8 cellular contexts compared by ENCODE assay signal in the genomic region with DNA sequence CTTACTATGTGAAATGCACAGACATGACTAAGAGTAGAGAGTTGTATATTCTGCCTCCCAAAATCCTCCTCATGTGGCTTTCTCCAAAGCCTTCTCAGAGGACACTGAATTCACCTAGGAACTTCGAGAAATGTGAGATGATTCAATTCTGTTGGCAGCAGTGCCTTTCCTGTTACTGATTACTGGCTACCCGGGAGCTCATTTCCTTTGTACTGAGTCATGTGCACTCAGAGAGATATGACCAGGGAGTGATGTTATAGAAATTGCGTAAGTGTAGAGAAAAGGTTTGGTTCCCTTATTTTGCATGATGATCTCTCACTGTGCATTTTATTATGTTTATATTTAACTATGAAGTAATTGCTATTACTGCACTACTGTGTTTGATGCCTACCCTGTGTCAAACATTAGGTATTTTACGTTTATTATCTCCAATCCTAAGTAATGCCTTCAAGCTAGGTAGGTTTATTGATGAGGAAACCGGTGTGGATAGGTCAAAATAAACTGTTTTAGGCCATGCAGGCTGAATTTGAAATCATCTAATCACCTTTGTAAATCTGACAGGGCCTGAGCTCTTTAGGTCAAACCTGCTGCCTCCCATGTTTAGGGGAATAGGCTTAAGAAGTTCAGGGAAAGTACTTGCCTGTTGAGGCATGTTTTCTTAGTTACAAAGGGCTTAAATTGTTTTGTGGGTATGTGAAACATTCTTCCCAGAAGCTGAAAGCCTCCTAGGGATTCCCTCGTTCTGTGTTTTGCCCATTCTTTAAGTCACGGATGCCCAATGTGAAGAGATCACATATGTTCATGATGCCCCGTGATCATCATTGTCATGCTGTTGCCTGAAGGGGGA.
DNase-seq lines count a peak whose midpoint lies in the region; ATAC-seq and TF ChIP-seq lines count a peak whose summit lies in the region.

No MANE protein-coding gene starts in this region.

- H3K27ac Mint-ChIP-seq in progenitor cell of endocrine pancreas, result peak overlapping the region; percentile 29

- no peak overlapping the region for H3K4me3 Mint-ChIP-seq in progenitor cell of endocrine pancreas (ENCODE audit: low read depth)

- no peaks in the 10 kb centered on the region for H3K9me3 Mint-ChIP-seq in progenitor cell of endocrine pancreas (ENCODE audit: low read depth)

- no peak overlapping the region for H3K9ac ChIP-seq in SK-N-MC (ENCODE audit: insufficient read length)
- no peak overlapping the region for H3K9ac ChIP-seq in fibroblast of lung (ENCODE audit: insufficient read depth, low read length)

- H3K4me3 ChIP-seq in A673 (ENCODE audit: low read depth, low read length, poor library complexity, severe bottlenecking) (peak overlapping the region; percentile 8), SK-N-MC (peak overlapping the region; percentile 49), fibroblast of lung (replicated peaks in 1 of 4; ENCODE audit: control extremely low read depth in 1 of 4, insufficient read depth in 1 of 4, low read depth in 3 of 4, low read length in 4 of 4) (no peak overlapping the region)

- H3K79me2 ChIP-seq in fibroblast of lung (ENCODE audit: control insufficient read depth, insufficient read depth, low read length), result peaks cover 5% of the 10 kb centered on the region

- no peaks in the 10 kb centered on the region for H3K9me3 ChIP-seq in A673 (ENCODE audit: low read depth, low read length, poor library complexity, severe bottlenecking)
- H3K9me3 ChIP-seq in SK-N-MC (ENCODE audit: low read depth, low read length), result no peaks in the 10 kb centered on the region
- H3K9me3 ChIP-seq in fibroblast of lung (ENCODE audit: control insufficient read depth, insufficient read depth, low read depth, low read length), result no peaks in the 10 kb centered on the region

- H4K20me1 ChIP-seq in fibroblast of lung (ENCODE audit: control insufficient read depth, extremely low read depth, insufficient read depth, low read length), result no peaks in the 10 kb centered on the region

- CTCF ChIA-PET in A673 (lab: Charles Lee), result no interaction called here

- intact Hi-C loops in A673 (cut with micrococcal nuclease; ENCODE audit: unreplicated experiment), result loop anchor here (5.0 kb wide), 2 partner anchors 206 to 244 kb away; a partner anchor contains a TSS

- no peaks in the 10 kb centered on the region for H3K36me3 ChIP-seq in A673 (ENCODE audit: insufficient read depth, low read length, poor library complexity, severe bottlenecking)
- no peaks in the 10 kb centered on the region for H3K36me3 ChIP-seq in SK-N-MC (ENCODE audit: insufficient read depth, low read length)
- no peaks in the 10 kb centered on the region for H3K36me3 ChIP-seq in fibroblast of lung (ENCODE audit: control insufficient read depth, insufficient read depth, low read length)

- peak overlapping the region; percentile 69 for H3K4me2 ChIP-seq in fibroblast of lung (ENCODE audit: extremely low read depth, insufficient read depth, low read length)

- POLR2A ChIA-PET in A673 (lab: Charles Lee; ENCODE audit: low non-redundant PET), result interaction anchor here (0.6 kb wide), 1 partner anchor 15 kb away, joined by 4 read pairs; no protein-coding TSS in a partner anchor

- DNase-seq in A673 (ENCODE audit: low spot score) (peak; percentile 98), SK-N-MC (ENCODE audit: low read depth, low spot score) (peak; percentile 84), fibroblast of lung (ENCODE audit: low read depth in 2 of 2) (peak; percentile 96 to 99), progenitor cell of endocrine pancreas (ENCODE audit: low spot score, unreplicated experiment) (no peak), SK-N-DZ (ENCODE audit: low spot score) (no peak)
- no peak for DNase-seq in stimulated activated CD4-positive, alpha-beta T cell treated with anti-CD3 and anti-CD28 coated beads, Interleukin-4, amount 100 ng/mL, for 1 hour

- no TSS peak for BruUV-seq in A673 (replicated peaks; lab: Mats Ljungman, UMichigan)

- ATAC-seq in GM18870 (IDR thresholded peaks at IDR 0.05; ENCODE audit: unreplicated experiment), result peak; percentile 71
- ATAC-seq in HG03354 (IDR thresholded peaks at IDR 0.05; ENCODE audit: poor library complexity, severe bottlenecking, unreplicated experiment), result peak; percentile 92

- H3K27ac ChIP-seq in A673 (ENCODE audit: low read depth, low read length, poor library complexity, severe bottlenecking) (peak overlapping the region; percentile 86), SK-N-MC (peak overlapping the region; percentile 85), fibroblast of lung (ENCODE audit: insufficient read depth, low read length) (peak overlapping the region; percentile 71)

- H3K27me3 Mint-ChIP-seq in progenitor cell of endocrine pancreas, result no peaks in the 10 kb centered on the region

- H3K27me3 ChIP-seq in A673 (replicated peaks; ENCODE audit: insufficient read depth, low read depth, low read length, poor library complexity) (no peaks in the 10 kb centered on the region), fibroblast of lung (ENCODE audit: control insufficient read depth, insufficient read depth, low read length) (no peaks in the 10 kb centered on the region)

- peaks cover 48% of the 10 kb centered on the region for H3K4me1 Mint-ChIP-seq in progenitor cell of endocrine pancreas (ENCODE audit: low read depth)

- H3K4me1 ChIP-seq in A673 (ENCODE audit: insufficient read depth, low read length, poor library complexity, severe bottlenecking) (peaks cover 75% of the 10 kb centered on the region), fibroblast of lung (ENCODE audit: control insufficient read depth, extremely low read depth, insufficient read depth, low read length) (peaks cover 13% of the 10 kb centered on the region)

- no peak overlapping the region for H2AFZ ChIP-seq in fibroblast of lung (ENCODE audit: low read length)

- TF ChIP-seq CTCF in A673 (conservative IDR thresholded peaks at IDR 0.05; ENCODE audit: low read depth, low read length) (no peak), fibroblast of lung (conservative IDR thresholded peaks at IDR 0.05 in 1 of 2, IDR thresholded peaks at IDR 0.05 in 1 of 2; ENCODE audit: low read depth in 1 of 2, low read length in 2 of 2) (no peak), progenitor cell of endocrine pancreas (IDR thresholded peaks at IDR 0.05; ENCODE audit: unreplicated experiment) (no peak)

- no peaks in the 10 kb centered on the region for H3K36me3 Mint-ChIP-seq in progenitor cell of endocrine pancreas (ENCODE audit: insufficient read depth)

Comparison
In these comparisons a context has a peak if more than half of its experiments do, and no peak if none do; other contexts are left out.
1. DNase-seq: peak in A673 (single experiment), SK-N-MC (single experiment) and fibroblast of lung (2 of 2); none in progenitor cell of endocrine pancreas (single experiment), SK-N-DZ (single experiment) and stimulated activated CD4-positive, alpha-beta T cell treated with anti-CD3 and anti-CD28 coated beads, Interleukin-4, amount 100 ng/mL, for 1 hour (single experiment).
2. H3K4me3 ChIP-seq: peak in A673 (single experiment) and SK-N-MC (single experiment); none in fibroblast of lung (0 of 4).
3. Peak in every context shown above with its lines, with median percentiles within 50 percentile points of each other: H3K27ac ChIP-seq.